2 cellular contexts compared by ENCODE assay signal in the genomic region with DNA sequence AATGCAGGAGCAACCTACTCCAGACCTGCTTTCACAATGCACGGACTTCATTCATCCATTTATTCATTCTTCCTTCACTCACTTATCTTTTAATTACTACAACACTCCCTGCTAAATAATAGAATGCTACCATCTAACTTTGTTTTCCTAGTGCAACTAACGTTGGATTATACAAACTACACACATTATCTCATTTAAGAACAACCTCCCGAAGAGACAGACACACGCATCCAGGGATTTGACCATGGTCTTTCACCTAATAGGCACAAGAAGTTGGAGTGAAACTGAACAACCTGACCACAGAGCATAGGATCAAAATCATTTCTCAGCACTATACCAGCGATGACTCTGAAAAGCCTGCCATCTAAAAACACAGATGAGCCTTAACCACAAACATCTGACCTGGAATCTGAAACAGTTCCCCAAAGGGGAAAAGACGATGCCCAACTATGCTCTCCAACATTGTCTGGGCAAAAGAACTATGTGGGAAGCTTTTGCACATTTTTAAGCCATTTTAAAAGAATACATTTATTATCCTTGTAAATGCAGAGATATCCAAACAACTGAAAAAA.
A peak's percentile ranks its signal among the peaks of the same experiment; 100 is the strongest.
TF ChIP-seq lines count a peak whose summit lies in the region.

No MANE protein-coding gene starts in this region.

TF ChIP-seq in SK-N-SH, 30 proteins besides CTCF, POLR2A, EP300 and RAD21:
- TF ChIP-seq FOSL2 (IDR thresholded peaks at IDR 0.05; ENCODE audit: borderline replicate concordance, low read depth) (no peak), TAF1 (IDR thresholded peaks at IDR 0.05; ENCODE audit: borderline replicate concordance, low read depth, low read length) (no peak), NFIC (IDR thresholded peaks at IDR 0.05; ENCODE audit: borderline replicate concordance) (no peak), EZH2phosphoT487 (IDR thresholded peaks at IDR 0.05; ENCODE audit: borderline replicate concordance, low read depth) (no peak), TCF12 (IDR thresholded peaks at IDR 0.05) (peak; percentile 35; the same call in 1 of the 2 replicates), GATA2 (CRISPR knock-in tag; IDR thresholded peaks at IDR 0.05) (no peak), JUND (IDR thresholded peaks at IDR 0.05) (no peak)
- TF ChIP-seq, protein P1, sequence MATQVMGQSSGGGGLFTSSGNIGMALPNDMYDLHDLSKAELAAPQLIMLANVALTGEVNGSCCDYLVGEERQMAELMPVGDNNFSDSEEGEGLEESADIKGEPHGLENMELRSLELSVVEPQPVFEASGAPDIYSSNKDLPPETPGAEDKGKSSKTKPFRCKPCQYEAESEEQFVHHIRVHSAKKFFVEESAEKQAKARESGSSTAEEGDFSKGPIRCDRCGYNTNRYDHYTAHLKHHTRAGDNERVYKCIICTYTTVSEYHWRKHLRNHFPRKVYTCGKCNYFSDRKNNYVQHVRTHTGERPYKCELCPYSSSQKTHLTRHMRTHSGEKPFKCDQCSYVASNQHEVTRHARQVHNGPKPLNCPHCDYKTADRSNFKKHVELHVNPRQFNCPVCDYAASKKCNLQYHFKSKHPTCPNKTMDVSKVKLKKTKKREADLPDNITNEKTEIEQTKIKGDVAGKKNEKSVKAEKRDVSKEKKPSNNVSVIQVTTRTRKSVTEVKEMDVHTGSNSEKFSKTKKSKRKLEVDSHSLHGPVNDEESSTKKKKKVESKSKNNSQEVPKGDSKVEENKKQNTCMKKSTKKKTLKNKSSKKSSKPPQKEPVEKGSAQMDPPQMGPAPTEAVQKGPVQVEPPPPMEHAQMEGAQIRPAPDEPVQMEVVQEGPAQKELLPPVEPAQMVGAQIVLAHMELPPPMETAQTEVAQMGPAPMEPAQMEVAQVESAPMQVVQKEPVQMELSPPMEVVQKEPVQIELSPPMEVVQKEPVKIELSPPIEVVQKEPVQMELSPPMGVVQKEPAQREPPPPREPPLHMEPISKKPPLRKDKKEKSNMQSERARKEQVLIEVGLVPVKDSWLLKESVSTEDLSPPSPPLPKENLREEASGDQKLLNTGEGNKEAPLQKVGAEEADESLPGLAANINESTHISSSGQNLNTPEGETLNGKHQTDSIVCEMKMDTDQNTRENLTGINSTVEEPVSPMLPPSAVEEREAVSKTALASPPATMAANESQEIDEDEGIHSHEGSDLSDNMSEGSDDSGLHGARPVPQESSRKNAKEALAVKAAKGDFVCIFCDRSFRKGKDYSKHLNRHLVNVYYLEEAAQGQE (IDR thresholded peaks at IDR 0.05; ENCODE audit: low read depth, low read length): no peak

TF ChIP-seq in GM23338, 12 proteins besides CTCF, POLR2A, EP300 and RAD21:
- TF ChIP-seq, protein P2, sequence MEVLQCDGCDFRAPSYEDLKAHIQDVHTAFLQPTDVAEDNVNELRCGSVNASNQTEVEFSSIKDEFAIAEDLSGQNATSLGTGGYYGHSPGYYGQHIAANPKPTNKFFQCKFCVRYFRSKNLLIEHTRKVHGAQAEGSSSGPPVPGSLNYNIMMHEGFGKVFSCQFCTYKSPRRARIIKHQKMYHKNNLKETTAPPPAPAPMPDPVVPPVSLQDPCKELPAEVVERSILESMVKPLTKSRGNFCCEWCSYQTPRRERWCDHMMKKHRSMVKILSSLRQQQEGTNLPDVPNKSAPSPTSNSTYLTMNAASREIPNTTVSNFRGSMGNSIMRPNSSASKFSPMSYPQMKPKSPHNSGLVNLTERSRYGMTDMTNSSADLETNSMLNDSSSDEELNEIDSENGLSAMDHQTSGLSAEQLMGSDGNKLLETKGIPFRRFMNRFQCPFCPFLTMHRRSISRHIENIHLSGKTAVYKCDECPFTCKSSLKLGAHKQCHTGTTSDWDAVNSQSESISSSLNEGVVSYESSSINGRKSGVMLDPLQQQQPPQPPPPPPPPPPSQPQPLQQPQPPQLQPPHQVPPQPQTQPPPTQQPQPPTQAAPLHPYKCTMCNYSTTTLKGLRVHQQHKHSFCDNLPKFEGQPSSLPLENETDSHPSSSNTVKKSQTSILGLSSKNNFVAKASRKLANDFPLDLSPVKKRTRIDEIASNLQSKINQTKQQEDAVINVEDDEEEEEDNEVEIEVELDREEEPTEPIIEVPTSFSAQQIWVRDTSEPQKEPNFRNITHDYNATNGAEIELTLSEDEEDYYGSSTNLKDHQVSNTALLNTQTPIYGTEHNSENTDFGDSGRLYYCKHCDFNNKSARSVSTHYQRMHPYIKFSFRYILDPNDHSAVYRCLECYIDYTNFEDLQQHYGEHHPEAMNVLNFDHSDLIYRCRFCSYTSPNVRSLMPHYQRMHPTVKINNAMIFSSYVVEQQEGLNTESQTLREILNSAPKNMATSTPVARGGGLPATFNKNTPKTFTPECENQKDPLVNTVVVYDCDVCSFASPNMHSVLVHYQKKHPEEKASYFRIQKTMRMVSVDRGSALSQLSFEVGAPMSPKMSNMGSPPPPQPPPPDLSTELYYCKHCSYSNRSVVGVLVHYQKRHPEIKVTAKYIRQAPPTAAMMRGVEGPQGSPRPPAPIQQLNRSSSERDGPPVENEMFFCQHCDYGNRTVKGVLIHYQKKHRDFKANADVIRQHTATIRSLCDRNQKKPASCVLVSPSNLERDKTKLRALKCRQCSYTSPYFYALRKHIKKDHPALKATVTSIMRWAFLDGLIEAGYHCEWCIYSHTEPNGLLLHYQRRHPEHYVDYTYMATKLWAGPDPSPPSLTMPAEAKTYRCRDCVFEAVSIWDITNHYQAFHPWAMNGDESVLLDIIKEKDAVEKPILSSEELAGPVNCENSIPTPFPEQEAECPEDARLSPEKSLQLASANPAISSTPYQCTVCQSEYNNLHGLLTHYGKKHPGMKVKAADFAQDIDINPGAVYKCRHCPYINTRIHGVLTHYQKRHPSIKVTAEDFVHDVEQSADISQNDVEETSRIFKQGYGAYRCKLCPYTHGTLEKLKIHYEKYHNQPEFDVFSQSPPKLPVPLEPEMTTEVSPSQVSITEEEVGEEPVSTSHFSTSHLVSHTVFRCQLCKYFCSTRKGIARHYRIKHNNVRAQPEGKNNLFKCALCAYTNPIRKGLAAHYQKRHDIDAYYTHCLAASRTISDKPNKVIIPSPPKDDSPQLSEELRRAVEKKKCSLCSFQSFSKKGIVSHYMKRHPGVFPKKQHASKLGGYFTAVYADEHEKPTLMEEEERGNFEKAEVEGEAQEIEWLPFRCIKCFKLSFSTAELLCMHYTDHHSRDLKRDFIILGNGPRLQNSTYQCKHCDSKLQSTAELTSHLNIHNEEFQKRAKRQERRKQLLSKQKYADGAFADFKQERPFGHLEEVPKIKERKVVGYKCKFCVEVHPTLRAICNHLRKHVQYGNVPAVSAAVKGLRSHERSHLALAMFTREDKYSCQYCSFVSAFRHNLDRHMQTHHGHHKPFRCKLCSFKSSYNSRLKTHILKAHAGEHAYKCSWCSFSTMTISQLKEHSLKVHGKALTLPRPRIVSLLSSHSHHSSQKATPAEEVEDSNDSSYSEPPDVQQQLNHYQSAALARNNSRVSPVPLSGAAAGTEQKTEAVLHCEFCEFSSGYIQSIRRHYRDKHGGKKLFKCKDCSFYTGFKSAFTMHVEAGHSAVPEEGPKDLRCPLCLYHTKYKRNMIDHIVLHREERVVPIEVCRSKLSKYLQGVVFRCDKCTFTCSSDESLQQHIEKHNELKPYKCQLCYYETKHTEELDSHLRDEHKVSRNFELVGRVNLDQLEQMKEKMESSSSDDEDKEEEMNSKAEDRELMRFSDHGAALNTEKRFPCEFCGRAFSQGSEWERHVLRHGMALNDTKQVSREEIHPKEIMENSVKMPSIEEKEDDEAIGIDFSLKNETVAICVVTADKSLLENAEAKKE (CRISPR knock-in tag; IDR thresholded peaks at IDR 0.05): no peak
- TF ChIP-seq ZNF114 (CRISPR knock-in tag; IDR thresholded peaks at IDR 0.05) (no peak), EZH2 (IDR thresholded peaks at IDR 0.05; ENCODE audit: low read depth, unreplicated experiment) (no peak), JUNB (IDR thresholded peaks at IDR 0.05; ENCODE audit: unreplicated experiment) (no peak), POLR2AphosphoS5 (IDR thresholded peaks at IDR 0.05; ENCODE audit: low read depth) (no peak), NANOG (IDR thresholded peaks at IDR 0.05; ENCODE audit: borderline replicate concordance) (no peak), EZH2phosphoT487 (IDR thresholded peaks at IDR 0.05; ENCODE audit: unreplicated experiment) (no peak), CREB1 (CRISPR knock-in tag; IDR thresholded peaks at IDR 0.05; ENCODE audit: low read depth) (no peak), ZNF331 (CRISPR knock-in tag; IDR thresholded peaks at IDR 0.05; ENCODE audit: low read depth) (no peak), STAT1 (IDR thresholded peaks at IDR 0.05; ENCODE audit: unreplicated experiment) (no peak)
- TF ChIP-seq, protein P1 (IDR thresholded peaks at IDR 0.05; ENCODE audit: unreplicated experiment): no peak
- TF ChIP-seq, protein P3, sequence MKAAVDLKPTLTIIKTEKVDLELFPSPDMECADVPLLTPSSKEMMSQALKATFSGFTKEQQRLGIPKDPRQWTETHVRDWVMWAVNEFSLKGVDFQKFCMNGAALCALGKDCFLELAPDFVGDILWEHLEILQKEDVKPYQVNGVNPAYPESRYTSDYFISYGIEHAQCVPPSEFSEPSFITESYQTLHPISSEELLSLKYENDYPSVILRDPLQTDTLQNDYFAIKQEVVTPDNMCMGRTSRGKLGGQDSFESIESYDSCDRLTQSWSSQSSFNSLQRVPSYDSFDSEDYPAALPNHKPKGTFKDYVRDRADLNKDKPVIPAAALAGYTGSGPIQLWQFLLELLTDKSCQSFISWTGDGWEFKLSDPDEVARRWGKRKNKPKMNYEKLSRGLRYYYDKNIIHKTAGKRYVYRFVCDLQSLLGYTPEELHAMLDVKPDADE (IDR thresholded peaks at IDR 0.05): no peak
